1 cellular context compared by ENCODE assay signal in genomic region chr12:52605542-52605941, GRCh38.
TF ChIP-seq lines count a peak whose summit lies in the region.

No MANE protein-coding gene starts in this region.

TF ChIP-seq in K562, 482 proteins besides CTCF, POLR2A, EP300 and RAD21:
- TF ChIP-seq HDAC3 (IDR thresholded peaks at IDR 0.05; ENCODE audit: borderline replicate concordance, partially characterized antibody), result no peak
- peak; percentile 78 for TF ChIP-seq RBM25 (IDR thresholded peaks at IDR 0.05; ENCODE audit: low read depth, low read length, severe bottlenecking)
TF ChIP-seq in K562: peak in this region for 1.
